In genomic region chr1:143720087-143721023, GRCh38 we compare ENCODE assay signal across 1 cellular context.
TF ChIP-seq lines count a peak whose summit lies in the region.

No MANE protein-coding gene starts in this region.

TF ChIP-seq in K562, 482 proteins besides CTCF, POLR2A, EP300 and RAD21 (continued from another document):
- TF ChIP-seq, protein P1, sequence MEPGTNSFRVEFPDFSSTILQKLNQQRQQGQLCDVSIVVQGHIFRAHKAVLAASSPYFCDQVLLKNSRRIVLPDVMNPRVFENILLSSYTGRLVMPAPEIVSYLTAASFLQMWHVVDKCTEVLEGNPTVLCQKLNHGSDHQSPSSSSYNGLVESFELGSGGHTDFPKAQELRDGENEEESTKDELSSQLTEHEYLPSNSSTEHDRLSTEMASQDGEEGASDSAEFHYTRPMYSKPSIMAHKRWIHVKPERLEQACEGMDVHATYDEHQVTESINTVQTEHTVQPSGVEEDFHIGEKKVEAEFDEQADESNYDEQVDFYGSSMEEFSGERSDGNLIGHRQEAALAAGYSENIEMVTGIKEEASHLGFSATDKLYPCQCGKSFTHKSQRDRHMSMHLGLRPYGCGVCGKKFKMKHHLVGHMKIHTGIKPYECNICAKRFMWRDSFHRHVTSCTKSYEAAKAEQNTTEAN (CRISPR knock-in tag; IDR thresholded peaks at IDR 0.05), result no peak
- TF ChIP-seq, protein P2, sequence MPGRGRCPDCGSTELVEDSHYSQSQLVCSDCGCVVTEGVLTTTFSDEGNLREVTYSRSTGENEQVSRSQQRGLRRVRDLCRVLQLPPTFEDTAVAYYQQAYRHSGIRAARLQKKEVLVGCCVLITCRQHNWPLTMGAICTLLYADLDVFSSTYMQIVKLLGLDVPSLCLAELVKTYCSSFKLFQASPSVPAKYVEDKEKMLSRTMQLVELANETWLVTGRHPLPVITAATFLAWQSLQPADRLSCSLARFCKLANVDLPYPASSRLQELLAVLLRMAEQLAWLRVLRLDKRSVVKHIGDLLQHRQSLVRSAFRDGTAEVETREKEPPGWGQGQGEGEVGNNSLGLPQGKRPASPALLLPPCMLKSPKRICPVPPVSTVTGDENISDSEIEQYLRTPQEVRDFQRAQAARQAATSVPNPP (IDR thresholded peaks at IDR 0.05; ENCODE audit: borderline replicate concordance, insufficient read depth, insufficient read length), result no peak
